In the genomic region with DNA sequence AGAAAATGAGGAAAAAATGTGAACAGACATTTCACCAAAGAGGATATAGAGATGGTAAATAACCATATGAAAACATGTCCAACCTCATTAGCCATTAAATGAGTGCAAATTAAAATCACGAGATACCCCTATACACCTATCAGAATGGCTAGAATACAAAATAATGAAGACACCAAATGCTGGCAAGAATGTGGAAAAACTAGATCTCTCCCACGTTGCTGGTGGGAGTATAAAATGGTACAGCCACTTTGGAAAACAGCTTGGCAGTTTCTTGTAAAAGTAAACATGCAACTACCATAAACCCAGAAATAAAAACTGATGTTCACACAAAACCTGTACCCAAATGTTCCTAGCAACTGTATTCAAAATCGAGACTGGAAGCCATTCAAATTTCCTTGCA, we compare ENCODE assay signal across 6 cellular contexts. TPM values are rescaled to one million over a fixed set of nuclear protein-coding genes. Genes with fewer than 3 reads are reported as not detected.
"Had no signal": no experiment of that assay in that cellular context is flagged by ENCODE, and none has a peak within 500 bp of the region (broad histone marks: within the 10 kb centered on the region; RNA-seq: fewer than 3 reads in every experiment).

No MANE protein-coding gene starts in this region.

- H2AFZ ChIP-seq: GM23338 had no signal

- DNase-seq: H9, HCEC 1CT, IMR-90 had no signal

- H3K4me2 ChIP-seq: GM23338 had no signal

- H3K4me3 ChIP-seq: GM23338, K562 had no signal

RNA-seq across cellular contexts. Expression of a gene that starts 38.3 kb away (rescaled TPM):
- total RNA-seq: HT-29, IMR-90, K562 had no signal
- polyA plus RNA-seq: IMR-90, K562 had no signal
